ENCODE assay signal across 11 cellular contexts in the genomic region with DNA sequence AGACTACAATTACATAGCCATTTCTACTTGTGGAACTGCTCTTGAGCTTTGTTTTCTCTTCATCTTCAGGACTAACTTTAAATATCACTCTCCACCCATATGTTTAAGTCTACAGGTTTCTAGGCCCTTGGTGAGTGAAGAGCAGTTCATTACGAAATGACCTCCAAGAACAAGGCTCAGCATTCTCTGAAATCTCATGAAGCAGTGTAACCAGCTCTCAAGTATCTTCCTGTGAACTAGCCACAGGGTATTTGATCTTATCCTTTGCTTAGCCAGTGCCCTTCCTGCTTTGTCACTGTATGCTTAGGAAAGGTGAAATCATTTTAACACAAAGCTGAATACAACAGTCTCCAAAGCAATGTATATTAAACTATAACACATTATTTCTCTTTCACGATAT. TPM values are rescaled to one million over a fixed set of nuclear protein-coding genes. Genes with fewer than 3 reads are reported as not detected.
DNase-seq lines count a peak whose midpoint lies in the region; FAIRE-seq and TF ChIP-seq lines count a peak whose summit lies in the region.
"Had no signal": no experiment of that assay in that cellular context is flagged by ENCODE, and none has a peak within 500 bp of the region (broad histone marks: within the 10 kb centered on the region; RNA-seq: fewer than 3 reads in every experiment).

No MANE protein-coding gene starts in this region.

- TF ChIP-seq CTCF in AG10803 (conservative IDR thresholded peaks at IDR 0.05; ENCODE audit: low read length) (no peak), coronary artery (IDR thresholded peaks at IDR 0.05) (no peak)

- no peaks in the 10 kb centered on the region for H3K36me3 ChIP-seq in mesendoderm (ENCODE audit: control insufficient read depth, insufficient read depth, low read length)
- H3K36me3 ChIP-seq: heart left ventricle had no signal

- FAIRE-seq in GM12891 (lab: Jason Lieb, UNC): no peak

- DNase-seq in AG10803 (ENCODE audit: low read depth) (peak; percentile 16), KG1 (lab: John Stamatoyannopoulos, UW) (peak; percentile 32), coronary artery (ENCODE audit: low spot score) (no peak), mesendoderm (peak; percentile 67), GM12891 (ENCODE audit: insufficient read length, low spot score) (no peak), superior temporal gyrus (ENCODE audit: extremely low spot score) (no peak), AG08396 (ENCODE audit: low spot score) (no peak)
- no peak for DNase-seq in stimulated activated CD4-positive, alpha-beta T cell treated with anti-CD3 and anti-CD28 coated beads, Interleukin-2, amount 100 ng/mL, for 48 hours
- DNase-seq: amniotic stem cell, heart left ventricle, NCI-H1417 had no signal

- no peak overlapping the region for H3K56ac ChIP-seq in mesendoderm (ENCODE audit: low read length)

- H3K18ac ChIP-seq in mesendoderm (ENCODE audit: low read length): peak overlapping the region; percentile 66

- no peak for TF ChIP-seq POLR2A in GM12891 (IDR thresholded peaks at IDR 0.05; ENCODE audit: low read depth, low read length)

- no peak overlapping the region for H3K4me2 ChIP-seq in mesendoderm (ENCODE audit: low read length)

- H3K4me1 ChIP-seq in mesendoderm (ENCODE audit: control insufficient read depth, low read depth, low read length): no peaks in the 10 kb centered on the region

- no peak overlapping the region for H2BK120ac ChIP-seq in mesendoderm (ENCODE audit: low read depth, low read length)

- H3K27ac ChIP-seq in coronary artery (peak overlapping the region; percentile 91 to 97), mesendoderm (ENCODE audit: low read depth, low read length) (peak overlapping the region; percentile 11)
- H3K27ac ChIP-seq: heart left ventricle had no signal

- H3K79me1 ChIP-seq in mesendoderm (ENCODE audit: low read length): no peaks in the 10 kb centered on the region

- no peaks in the 10 kb centered on the region for H3K79me2 ChIP-seq in mesendoderm (ENCODE audit: control insufficient read depth, insufficient read depth, low read length)

- no peak overlapping the region for H2AK5ac ChIP-seq in mesendoderm (ENCODE audit: low read length)

- no peak overlapping the region for H4K5ac ChIP-seq in mesendoderm (ENCODE audit: low read length)

- no peak overlapping the region for H2BK5ac ChIP-seq in mesendoderm (ENCODE audit: low read length)

- H3K9ac ChIP-seq in mesendoderm (ENCODE audit: low read length): no peak overlapping the region

- H2BK15ac ChIP-seq in mesendoderm (replicated peaks; ENCODE audit: low read depth): peak overlapping the region; percentile 28

- WGBS in mesendoderm (ENCODE audit: extremely low coverage, insufficient coverage, low lambda C conversion rate): no CpG with 5 or more reads among the region's 2 CpGs

- H4K8ac ChIP-seq in mesendoderm (ENCODE audit: low read depth, low read length): no peak overlapping the region

- no peak overlapping the region for H3K23ac ChIP-seq in mesendoderm (ENCODE audit: low read length)

- no peak overlapping the region for H3K4ac ChIP-seq in mesendoderm (ENCODE audit: low read depth, low read length)

- no peak overlapping the region for H3K4me3 ChIP-seq in AG10803 (ENCODE audit: low read length)
- no peak overlapping the region for H3K4me3 ChIP-seq in coronary artery
- H3K4me3 ChIP-seq in mesendoderm (ENCODE audit: low read length): no peak overlapping the region
- H3K4me3 ChIP-seq: heart left ventricle had no signal

- no peaks in the 10 kb centered on the region for H3K27me3 ChIP-seq in mesendoderm (ENCODE audit: insufficient read depth, low read length, poor library complexity)
- H3K27me3 ChIP-seq: heart left ventricle had no signal

TF ChIP-seq in GM12891, 5 proteins besides CTCF, POLR2A, EP300 and RAD21:
- TF ChIP-seq POU2F2 (IDR thresholded peaks at IDR 0.05; ENCODE audit: low read depth, low read length) (no peak), TAF1 (IDR thresholded peaks at IDR 0.05; ENCODE audit: low read depth, low read length) (no peak), SPI1 (IDR thresholded peaks at IDR 0.05; ENCODE audit: low read depth, low read length) (no peak), POLR2AphosphoS5 (IDR thresholded peaks at IDR 0.05; ENCODE audit: low read depth, low read length) (no peak), PAX5 (IDR thresholded peaks at IDR 0.05; ENCODE audit: insufficient read depth, low read length, severe bottlenecking) (no peak)
TF ChIP-seq in GM12891: peak in this region for 0.

RNA-seq across cellular contexts. Expression of a gene that starts 20.4 kb away (rescaled TPM):
- polyA plus RNA-seq in mesendoderm (2013, experiment 1 of 2): 0.04 TPM
- polyA plus RNA-seq in mesendoderm (2013, experiment 2 of 2): 0.08 TPM
- polyA plus RNA-seq in GM12891 (2012; ENCODE audit: low read depth, missing spikeins): not detected

RNA-seq across cellular contexts. Expression of a gene that starts 47.9 kb away (rescaled TPM):
- 11.9 TPM for polyA plus RNA-seq in mesendoderm (2013, experiment 1 of 2)
- 12.2 TPM for polyA plus RNA-seq in mesendoderm (2013, experiment 2 of 2)
- 6.2 TPM for polyA plus RNA-seq in GM12891 (2012; ENCODE audit: low read depth, missing spikeins)

Comparison
In these comparisons a context has a peak if more than half of its experiments do, and no peak if none do; other contexts are left out.
1. DNase-seq: peak in AG10803 (single experiment), KG1 (single experiment) and mesendoderm (single experiment); none in coronary artery (single experiment), stimulated activated CD4-positive, alpha-beta T cell treated with anti-CD3 and anti-CD28 coated beads, Interleukin-2, amount 100 ng/mL, for 48 hours (0 of 2), GM12891 (single experiment), superior temporal gyrus (single experiment) and AG08396 (single experiment).